In the genomic region with DNA sequence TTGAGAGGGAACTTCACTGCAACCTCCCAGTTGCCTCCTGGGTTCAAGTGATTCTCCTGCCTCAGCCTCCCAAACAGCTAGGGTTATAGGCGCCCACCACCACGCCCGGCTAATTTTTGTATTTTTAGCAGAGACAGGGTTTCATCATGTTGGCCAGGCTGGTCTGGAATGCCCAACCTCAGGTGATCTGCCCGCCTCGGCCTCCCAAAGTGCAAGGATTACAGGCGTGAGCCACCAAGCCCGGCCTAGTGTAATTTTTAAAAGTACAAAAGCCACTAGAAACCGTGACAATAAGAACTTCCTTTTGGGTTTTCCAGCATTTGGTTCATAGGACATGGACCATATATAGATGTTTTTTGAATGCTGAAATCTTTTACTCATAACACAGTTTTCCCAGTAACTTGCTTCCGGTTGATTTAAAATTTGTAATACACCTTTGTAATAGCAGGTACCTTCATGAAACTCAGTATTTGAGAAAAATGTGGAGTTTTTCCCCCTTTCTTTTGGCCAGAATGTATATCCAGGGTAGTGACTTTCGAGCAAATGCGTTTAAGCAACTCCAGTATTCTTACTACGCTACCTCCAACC, we compare ENCODE assay signal across 1 cellular context.
TF ChIP-seq lines count a peak whose summit lies in the region.

No MANE protein-coding gene starts in this region.

TF ChIP-seq in GM12878, 131 proteins besides CTCF, POLR2A, EP300 and RAD21:
- TF ChIP-seq, protein P1, sequence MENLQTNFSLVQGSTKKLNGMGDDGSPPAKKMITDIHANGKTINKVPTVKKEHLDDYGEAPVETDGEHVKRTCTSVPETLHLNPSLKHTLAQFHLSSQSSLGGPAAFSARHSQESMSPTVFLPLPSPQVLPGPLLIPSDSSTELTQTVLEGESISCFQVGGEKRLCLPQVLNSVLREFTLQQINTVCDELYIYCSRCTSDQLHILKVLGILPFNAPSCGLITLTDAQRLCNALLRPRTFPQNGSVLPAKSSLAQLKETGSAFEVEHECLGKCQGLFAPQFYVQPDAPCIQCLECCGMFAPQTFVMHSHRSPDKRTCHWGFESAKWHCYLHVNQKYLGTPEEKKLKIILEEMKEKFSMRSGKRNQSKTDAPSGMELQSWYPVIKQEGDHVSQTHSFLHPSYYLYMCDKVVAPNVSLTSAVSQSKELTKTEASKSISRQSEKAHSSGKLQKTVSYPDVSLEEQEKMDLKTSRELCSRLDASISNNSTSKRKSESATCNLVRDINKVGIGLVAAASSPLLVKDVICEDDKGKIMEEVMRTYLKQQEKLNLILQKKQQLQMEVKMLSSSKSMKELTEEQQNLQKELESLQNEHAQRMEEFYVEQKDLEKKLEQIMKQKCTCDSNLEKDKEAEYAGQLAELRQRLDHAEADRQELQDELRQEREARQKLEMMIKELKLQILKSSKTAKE (IDR thresholded peaks at IDR 0.05; ENCODE audit: low read depth, poor library complexity, severe bottlenecking), result peak; percentile 34
- no peak for TF ChIP-seq GABPA (IDR thresholded peaks at IDR 0.05; ENCODE audit: low read depth)
